ENCODE assay signal across 8 cellular contexts in the genomic region with DNA sequence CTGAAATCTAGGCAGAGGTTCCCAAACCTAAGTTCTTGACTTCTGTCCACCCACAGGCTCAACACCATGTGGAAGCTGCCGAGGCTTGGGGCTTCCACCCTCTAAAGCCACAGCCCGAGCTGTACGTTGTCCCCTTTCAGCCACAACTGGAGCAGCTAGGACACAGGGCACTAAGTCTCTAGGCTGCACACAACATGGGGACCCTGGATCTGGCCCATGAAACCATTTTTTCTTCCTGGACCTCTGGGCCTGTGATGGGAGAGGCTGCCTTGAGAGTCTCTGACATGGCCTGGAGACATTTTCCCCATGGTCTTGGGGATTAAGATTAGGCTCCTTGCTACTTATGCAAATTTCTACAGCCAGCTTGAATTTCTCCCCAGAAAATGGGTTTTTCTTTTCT.
"Had no signal": no experiment of that assay in that cellular context is flagged by ENCODE, and none has a peak within 500 bp of the region (broad histone marks: within the 10 kb centered on the region; RNA-seq: fewer than 3 reads in every experiment).

No MANE protein-coding gene starts in this region.

- H3K4me3 ChIP-seq: GM12878 had no signal

- FAIRE-seq: G401.6, GM12878, GM12891, GM12892, GM18507, GM19239 had no signal

- DNase-seq: GDM1, GF-D8 had no signal

- ATAC-seq: GM12878 had no signal
